In the genomic region with DNA sequence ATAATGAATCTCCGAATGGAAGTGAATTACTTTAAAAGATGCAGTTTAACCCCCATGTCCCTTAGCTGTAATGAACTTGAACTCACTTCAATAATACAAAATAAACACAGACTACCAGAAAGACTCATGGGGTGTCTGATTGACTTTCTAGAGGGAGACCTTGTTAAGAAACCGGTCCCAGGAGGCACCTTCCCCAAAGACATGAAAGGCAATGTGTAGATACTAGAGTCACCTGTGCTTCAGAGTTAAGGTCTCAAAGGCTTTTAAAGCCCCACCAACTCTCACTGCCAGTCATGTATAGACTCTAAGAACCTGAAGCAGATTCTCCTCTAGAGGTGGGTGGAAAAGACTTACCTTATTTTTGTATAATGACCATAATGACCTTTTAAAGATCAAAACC, we compare ENCODE assay signal across 10 cellular contexts. TPM values are rescaled to one million over a fixed set of nuclear protein-coding genes. Genes with fewer than 3 reads are reported as not detected.
"Had no signal": no experiment of that assay in that cellular context is flagged by ENCODE, and none has a peak within 500 bp of the region (broad histone marks: within the 10 kb centered on the region; RNA-seq: fewer than 3 reads in every experiment).

A gene with protein sequence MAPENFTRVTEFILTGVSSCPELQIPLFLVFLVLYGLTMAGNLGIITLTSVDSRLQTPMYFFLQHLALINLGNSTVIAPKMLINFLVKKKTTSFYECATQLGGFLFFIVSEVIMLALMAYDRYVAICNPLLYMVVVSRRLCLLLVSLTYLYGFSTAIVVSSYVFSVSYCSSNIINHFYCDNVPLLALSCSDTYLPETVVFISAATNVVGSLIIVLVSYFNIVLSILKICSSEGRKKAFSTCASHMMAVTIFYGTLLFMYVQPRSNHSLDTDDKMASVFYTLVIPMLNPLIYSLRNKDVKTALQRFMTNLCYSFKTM (plus strand): TSS at position 301 of the 400 bp plus-strand sequence. CDS start 5,956 bp downstream, outside the sequence.

- H3K4me1 Mint-ChIP-seq: GM23338, H9 had no signal

- DNase-seq: GM23248, GOT3, H7, H9, HCEC 1CT, HFFc6 had no signal

- H3K27ac Mint-ChIP-seq: GM23338, H9, HFFc6 had no signal

- H3K9me3 Mint-ChIP-seq: GM23338, H9 had no signal

- H3K4me3 Mint-ChIP-seq: GM23338, H9, HFFc6 had no signal

- ATAC-seq: GM23338, HCT116 had no signal

RNA-seq across cellular contexts. Expression of the gene that starts here (rescaled TPM):
- total RNA-seq: GM23248, GM23338, H1, H4, H7, H9, HFFc6 had no signal
